ENCODE assay signal across 13 cellular contexts in genomic region chr6:31557443-31558317, GRCh38. TPM values are rescaled to one million over a fixed set of nuclear protein-coding genes. Genes with fewer than 3 reads are reported as not detected.
DNase-seq lines count a peak whose midpoint lies in the region; ATAC-seq and TF ChIP-seq lines count a peak whose summit lies in the region.
"Had no signal": no experiment of that assay in that cellular context is flagged by ENCODE, and none has a peak within 500 bp of the region (broad histone marks: within the 10 kb centered on the region; RNA-seq: fewer than 3 reads in every experiment).

No MANE protein-coding gene starts in this region.

- in situ Hi-C loops in G401 (cut with HindIII; ENCODE audit: low sequenced_read_pairs) = no loop called here

- POLR2A ChIA-PET in CD8-positive, alpha-beta memory T cell (lab: Charles Lee) = interaction anchor here (0.5 to 2.7 kb wide), 5 partner anchors 35 to 573 kb away, joined by 3 to 12 read pairs (median 3); partner anchors contain the start of gene NCR3
- POLR2A ChIA-PET in naive thymus-derived CD4-positive, alpha-beta T cell (lab: Charles Lee) = interaction anchor here (0.6 to 53.8 kb wide), 4 partner anchors 9 to 38 kb away, joined by 3 to 3078 read pairs (median 10); partner anchors contain the start of genes AIF1, DDX39B, LST1 and LTA

- no peaks in the 10 kb centered on the region for H3K27me3 Mint-ChIP-seq in CD8-positive, alpha-beta memory T cell
- H3K27me3 Mint-ChIP-seq in naive thymus-derived CD4-positive, alpha-beta T cell = peaks cover 0 to 11% (median 0%) of the 10 kb centered on the region in 5 donors

- peaks cover 7% of the 10 kb centered on the region for H3K36me3 ChIP-seq in CD8-positive, alpha-beta memory T cell (ENCODE audit: insufficient read depth, low read length)
- no peaks in the 10 kb centered on the region for H3K36me3 ChIP-seq in naive thymus-derived CD4-positive, alpha-beta T cell (ENCODE audit: control insufficient read depth in 2 of 3, insufficient read depth in 3 of 3, low read length in 3 of 3)

- CTCF ChIA-PET in CD8-positive, alpha-beta memory T cell (lab: Charles Lee) = interaction anchor here (0.7 to 32.2 kb wide), 4 partner anchors 11 to 39 kb away, joined by 3 to 576 read pairs (median 50); partner anchors contain the start of genes LST1, LTB, NCR3 and NFKBIL1
- CTCF ChIA-PET in naive thymus-derived CD4-positive, alpha-beta T cell (lab: Charles Lee) = interaction anchor here (0.7 to 13.5 kb wide), 4 partner anchors 14 to 40 kb away, joined by 3 to 298 read pairs (median 30); partner anchors contain the start of genes LST1, LTB and TNF

- H3K9me3 ChIP-seq in CD8-positive, alpha-beta memory T cell (ENCODE audit: low read length) = no peaks in the 10 kb centered on the region
- H3K9me3 ChIP-seq in naive thymus-derived CD4-positive, alpha-beta T cell (ENCODE audit: control insufficient read depth in 2 of 3, low read length in 3 of 3) = no peaks in the 10 kb centered on the region
- H3K9me3 ChIP-seq: prostate gland had no signal

- H3K9me3 Mint-ChIP-seq in CD8-positive, alpha-beta memory T cell = no peaks in the 10 kb centered on the region
- no peaks in the 10 kb centered on the region for H3K9me3 Mint-ChIP-seq in naive thymus-derived CD4-positive, alpha-beta T cell

- no peak for ATAC-seq in naive thymus-derived CD4-positive, alpha-beta T cell
- ATAC-seq in HG03280 (IDR thresholded peaks at IDR 0.05; ENCODE audit: unreplicated experiment) (no peak), GM19328 (IDR thresholded peaks at IDR 0.05; ENCODE audit: unreplicated experiment) (no peak)
- ATAC-seq: left colon had no signal

- peak overlapping the region in 5 of 8 donors; percentile 35 to 97 (median 64) for H3K27ac Mint-ChIP-seq in CD8-positive, alpha-beta memory T cell
- peak overlapping the region in 1 of 9 donors; percentile 89 for H3K27ac Mint-ChIP-seq in naive thymus-derived CD4-positive, alpha-beta T cell

- intact Hi-C loops in naive thymus-derived CD4-positive, alpha-beta T cell (cut with micrococcal nuclease) = loop anchor here (2.0 kb wide), 2 partner anchors 17 to 23 kb away; partner anchors contain the start of gene TNF (in 1 of the 2)

- H3K4me3 Mint-ChIP-seq in CD8-positive, alpha-beta memory T cell = peak overlapping the region in 5 of 7 donors; percentile 8 to 85 (median 38)
- H3K4me3 Mint-ChIP-seq in naive thymus-derived CD4-positive, alpha-beta T cell = peak overlapping the region in 7 of 10 donors; percentile 13 to 87 (median 75)

- no peak for DNase-seq in CD8-positive, alpha-beta memory T cell
- DNase-seq in HL-60 (ENCODE audit: low read depth in 1 of 2, low spot score in 1 of 2) = peak; percentile 51 to 59
- no peak for DNase-seq in naive thymus-derived CD4-positive, alpha-beta T cell
- DNase-seq in HuH-7.5 (ENCODE audit: low spot score) = no peak
- no peak for DNase-seq in G401 (ENCODE audit: low spot score)
- DNase-seq: activated CD8-positive, alpha-beta memory T cell treated with anti-CD3 and anti-CD28 coated beads, Interleukin-2, amount 50 U/mL, for 48 hours; foreskin fibroblast; left colon; NCI-H82 had no signal

- H3K4me1 ChIP-seq in CD8-positive, alpha-beta memory T cell (ENCODE audit: insufficient read depth, low read length) = peaks cover 64% of the 10 kb centered on the region
- peaks cover 42 to 60% of the 10 kb centered on the region in 2 donors for H3K4me1 ChIP-seq in naive thymus-derived CD4-positive, alpha-beta T cell (ENCODE audit: control insufficient read depth in 2 of 2, insufficient read depth in 2 of 2, low read length in 2 of 2)
- H3K4me1 ChIP-seq: prostate gland had no signal

- no peaks in the 10 kb centered on the region for H3K27me3 ChIP-seq in CD8-positive, alpha-beta memory T cell (ENCODE audit: insufficient read depth, low read length, poor library complexity, severe bottlenecking)
- no peaks in the 10 kb centered on the region for H3K27me3 ChIP-seq in HL-60 (ENCODE audit: insufficient read depth, poor library complexity, severe bottlenecking)
- H3K27me3 ChIP-seq in naive thymus-derived CD4-positive, alpha-beta T cell (ENCODE audit: control insufficient read depth in 2 of 2, insufficient read depth in 2 of 2, low read length in 2 of 2) = no peaks in the 10 kb centered on the region

- H3K4me3 ChIP-seq in CD8-positive, alpha-beta memory T cell (ENCODE audit: low read length) = no peak overlapping the region
- peak overlapping the region; percentile 8 for H3K4me3 ChIP-seq in HL-60 (replicated peaks; ENCODE audit: insufficient read depth, low read length)
- no peak overlapping the region for H3K4me3 ChIP-seq in naive thymus-derived CD4-positive, alpha-beta T cell (ENCODE audit: low read length)
- H3K4me3 ChIP-seq: prostate gland had no signal

- H3K36me3 Mint-ChIP-seq in CD8-positive, alpha-beta memory T cell = peaks cover 3 to 21% (median 11%) of the 10 kb centered on the region in 3 donors
- peaks cover 5 to 41% (median 8%) of the 10 kb centered on the region in 5 donors for H3K36me3 Mint-ChIP-seq in naive thymus-derived CD4-positive, alpha-beta T cell

- TF ChIP-seq CTCF in HL-60 (IDR thresholded peaks at IDR 0.05; ENCODE audit: insufficient read depth, low read length) = no peak

- H3K27ac ChIP-seq in CD8-positive, alpha-beta memory T cell (ENCODE audit: low read depth, low read length) = peak overlapping the region; percentile 18
- peak overlapping the region; percentile 92 for H3K27ac ChIP-seq in HL-60 (replicated peaks)
- peak overlapping the region; percentile 80 for H3K27ac ChIP-seq in angular gyrus (ENCODE audit: low read depth, low read length)
- H3K27ac ChIP-seq in naive thymus-derived CD4-positive, alpha-beta T cell (ENCODE audit: low read depth, low read length) = peak overlapping the region; percentile 57
- H3K27ac ChIP-seq: prostate gland had no signal

- H3K4me1 Mint-ChIP-seq in CD8-positive, alpha-beta memory T cell = peaks cover 51 to 68% (median 61%) of the 10 kb centered on the region in 3 donors
- peaks cover 36 to 65% (median 56%) of the 10 kb centered on the region in 7 donors for H3K4me1 Mint-ChIP-seq in naive thymus-derived CD4-positive, alpha-beta T cell

RNA-seq across cellular contexts. Expression of gene NFKBIL1, which starts 10.3 kb away (rescaled TPM):
- 10 to 100 TPM; 13.5 to 13.8 TPM for total RNA-seq in CD8-positive, alpha-beta memory T cell
- polyA plus RNA-seq in CD8-positive, alpha-beta memory T cell = 6.9 TPM
- 10 to 100 TPM in 4 of 5 experiments, 1 to 10 TPM in 1; 8.7 to 17.2 (median 11.6) TPM for total RNA-seq in naive thymus-derived CD4-positive, alpha-beta T cell
- 10 to 100 TPM in 1 of 2 donors, 1 to 10 TPM in 1; 9.4 to 13.8 TPM for polyA plus RNA-seq in naive thymus-derived CD4-positive, alpha-beta T cell
- total RNA-seq in G401 (2014; rRNA removed; shearing (Covaris generic)) = 19.8 and 24.9 TPM in 2 replicates

RNA-seq across cellular contexts. Expression of gene ATP6V1G2, which starts 11.3 kb away (rescaled TPM):
- 1 to 10 TPM in 1 of 2 experiments, under 1 TPM in 1; 0.94 to 2.0 TPM for total RNA-seq in CD8-positive, alpha-beta memory T cell
- 1.4 TPM for polyA plus RNA-seq in CD8-positive, alpha-beta memory T cell
- 1 to 10 TPM; 2.7 to 7.5 (median 4.8) TPM for total RNA-seq in naive thymus-derived CD4-positive, alpha-beta T cell
- 1 to 10 TPM in 1 of 2 donors, under 1 TPM in 1; 0.38 to 1.9 TPM for polyA plus RNA-seq in naive thymus-derived CD4-positive, alpha-beta T cell
- 3.8 and 4.9 TPM in 2 replicates for total RNA-seq in G401 (2014; rRNA removed; shearing (Covaris generic))

RNA-seq across cellular contexts. Expression of gene LTA, which starts 14.4 kb away (rescaled TPM):
- total RNA-seq in CD8-positive, alpha-beta memory T cell = 100 to 1,000 TPM; 839 to 854 TPM
- 23.3 TPM for polyA plus RNA-seq in CD8-positive, alpha-beta memory T cell
- 100 to 1,000 TPM in 1 of 5 experiments, 10 to 100 TPM in 4; 12.3 to 110 (median 20.2) TPM for total RNA-seq in naive thymus-derived CD4-positive, alpha-beta T cell
- 10 to 100 TPM; 24.0 to 27.5 TPM for polyA plus RNA-seq in naive thymus-derived CD4-positive, alpha-beta T cell
- not detected in 2 replicates for total RNA-seq in G401 (2014; rRNA removed; shearing (Covaris generic))

RNA-seq across cellular contexts. Expression of gene DDX39B, which starts 15.9 kb away (rescaled TPM):
- 100 to 1,000 TPM; 643 to 658 TPM for total RNA-seq in CD8-positive, alpha-beta memory T cell
- polyA plus RNA-seq in CD8-positive, alpha-beta memory T cell = 85.7 TPM
- total RNA-seq in naive thymus-derived CD4-positive, alpha-beta T cell = 100 to 1,000 TPM; 443 to 761 (median 546) TPM
- 100 to 1,000 TPM; 106 to 125 TPM for polyA plus RNA-seq in naive thymus-derived CD4-positive, alpha-beta T cell
- 771 and 792 TPM in 2 replicates for total RNA-seq in G401 (2014; rRNA removed; shearing (Covaris generic))

RNA-seq across cellular contexts. Expression of gene TNF, which starts 17.7 kb away (rescaled TPM):
- total RNA-seq in CD8-positive, alpha-beta memory T cell = 100 to 1,000 TPM; 207 to 215 TPM
- 7.9 TPM for polyA plus RNA-seq in CD8-positive, alpha-beta memory T cell
- total RNA-seq in naive thymus-derived CD4-positive, alpha-beta T cell = 100 to 1,000 TPM in 1 of 5 experiments, 10 to 100 TPM in 1, 1 to 10 TPM in 3; 5.4 to 125 (median 8.7) TPM
- 1 to 10 TPM in 1 of 2 donors, under 1 TPM in 1; 0.73 to 1.1 TPM for polyA plus RNA-seq in naive thymus-derived CD4-positive, alpha-beta T cell
- total RNA-seq in G401 (2014; rRNA removed; shearing (Covaris generic)) = 0.14 TPM in 1 of 2 replicates, not detected in the other

Comparison
In these comparisons a context has a peak if more than half of its experiments do, and no peak if none do; other contexts are left out.
1. DNase-seq: peak in HL-60 (2 of 2); none in CD8-positive, alpha-beta memory T cell (0 of 5), naive thymus-derived CD4-positive, alpha-beta T cell (0 of 9), HuH-7.5 (single experiment) and G401 (single experiment).
2. H3K27ac ChIP-seq: peak in every context shown above with its lines; median percentile 92 in HL-60; 80 in angular gyrus; 57 in naive thymus-derived CD4-positive, alpha-beta T cell; 18 in CD8-positive, alpha-beta memory T cell.
3. RNA of gene LTA, which starts 14.4 kb away (total RNA-seq): 839 to 854 TPM in CD8-positive, alpha-beta memory T cell and 12.3 to 110 TPM in naive thymus-derived CD4-positive, alpha-beta T cell; not detected in G401; every median in the first group is over 10 times any median in the second.